Comparison of ENCODE assay signal across 21 cellular contexts in genomic region chr18:47730795-47731194, GRCh38.
DNase-seq lines count a peak whose midpoint lies in the region; ATAC-seq and TF ChIP-seq lines count a peak whose summit lies in the region.
"Had no signal": no experiment of that assay in that cellular context is flagged by ENCODE, and none has a peak within 500 bp of the region (broad histone marks: within the 10 kb centered on the region; RNA-seq: fewer than 3 reads in every experiment).

No MANE protein-coding gene starts in this region.

- H2AFZ ChIP-seq in OCI-LY3 (ENCODE audit: low read depth, low read length) = no peak overlapping the region

- H3K4me3 ChIP-seq in left ventricle myocardium inferior = no peak overlapping the region
- H3K4me3 ChIP-seq in OCI-LY3 (ENCODE audit: low read length) = no peak overlapping the region
- H3K4me3 ChIP-seq in fibroblast of mammary gland (ENCODE audit: control insufficient read depth, low read depth, low read length) = no peak overlapping the region
- H3K4me3 ChIP-seq: ascending aorta, uterus had no signal

- TF ChIP-seq CTCF in left ventricle myocardium inferior (IDR thresholded peaks at IDR 0.05; ENCODE audit: borderline replicate concordance) = no peak
- peak; percentile 56 for TF ChIP-seq CTCF in OCI-LY3 (IDR thresholded peaks at IDR 0.05; ENCODE audit: low read depth, low read length)
- TF ChIP-seq CTCF in fibroblast of mammary gland (conservative IDR thresholded peaks at IDR 0.05; ENCODE audit: control insufficient read depth, insufficient read depth, low read depth, low read length) = no peak

- H3K4me1 ChIP-seq in left ventricle myocardium inferior (no peaks in the 10 kb centered on the region), OCI-LY3 (ENCODE audit: low read length) (no peaks in the 10 kb centered on the region)
- H3K4me1 ChIP-seq: ascending aorta, uterus had no signal

- no peaks in the 10 kb centered on the region for H4K20me1 ChIP-seq in OCI-LY3 (ENCODE audit: insufficient read depth, low read length)

- no peak for ATAC-seq in HG03469 (IDR thresholded peaks at IDR 0.05; ENCODE audit: unreplicated experiment)

- H3K27me3 ChIP-seq in left ventricle myocardium inferior (ENCODE audit: low read depth) (peaks cover 98% of the 10 kb centered on the region), OCI-LY3 (ENCODE audit: low read depth, low read length) (peaks cover 23% of the 10 kb centered on the region)
- H3K27me3 ChIP-seq: ascending aorta, uterus had no signal

- no peaks in the 10 kb centered on the region for H3K79me2 ChIP-seq in OCI-LY3 (ENCODE audit: low read length)

- peak; percentile 26 for DNase-seq in cardiac septum (ENCODE audit: low spot score)
- no peak for DNase-seq in left ventricle myocardium inferior
- DNase-seq in fibroblast of mammary gland (ENCODE audit: low read depth) = peak; percentile 28
- DNase-seq in middle frontal gyrus (ENCODE audit: extremely low spot score, low spot score) = no peak
- no peak for DNase-seq in NCI-H128 (lab: John Stamatoyannopoulos, UW; ENCODE audit: unreplicated experiment)
- DNase-seq in stimulated activated CD4-positive, alpha-beta T cell treated with anti-CD3 and anti-CD28 coated beads, Interleukin-4, amount 100 ng/mL, for 4 hours = no peak
- DNase-seq: activated CD4-positive, CD25-positive, alpha-beta regulatory T cell treated with anti-CD3 and anti-CD28 coated beads, Interleukin-2, amount 50 U/mL, for 72 hours; activated CD8-positive, alpha-beta memory T cell treated with anti-CD3 and anti-CD28 coated beads, Interleukin-2, amount 50 U/mL, for 4 hours; activated naive CD4-positive, alpha-beta T cell; CD8-positive, alpha-beta memory T cell; cortex of kidney; DND-41; glutamatergic neuron; NCI-H2171 treated with DMSO at 0.1 percent for 48 hours; Right ventricle myocardium superior; T-helper 2 cell; uterus had no signal

- H3K36me3 ChIP-seq in left ventricle myocardium inferior (no peaks in the 10 kb centered on the region), OCI-LY3 (replicated peaks; ENCODE audit: low read depth, low read length) (no peaks in the 10 kb centered on the region)
- H3K36me3 ChIP-seq: ascending aorta, uterus had no signal

- no peak overlapping the region for H3K9ac ChIP-seq in OCI-LY3 (ENCODE audit: low read length)

- H3K4me2 ChIP-seq in OCI-LY3 (ENCODE audit: low read length) = no peak overlapping the region

- intact Hi-C loops in cardiac septum (cut with DNase I) (no loop called here), left ventricle myocardium inferior (cut with micrococcal nuclease) (no loop called here)

- no peaks in the 10 kb centered on the region for H3K9me3 ChIP-seq in left ventricle myocardium inferior (replicated peaks)
- no peaks in the 10 kb centered on the region for H3K9me3 ChIP-seq in OCI-LY3 (ENCODE audit: insufficient read depth, low read length)
- H3K9me3 ChIP-seq: ascending aorta, uterus had no signal

- H3K27ac ChIP-seq in left ventricle myocardium inferior (replicated peaks) (no peak overlapping the region), OCI-LY3 (ENCODE audit: low read length) (no peak overlapping the region)
- H3K27ac ChIP-seq: ascending aorta, epithelial cell of prostate, uterus had no signal

Comparison
In these comparisons a context has a peak if more than half of its experiments do, and no peak if none do; other contexts are left out.
1. DNase-seq: peak in cardiac septum (single experiment) and fibroblast of mammary gland (single experiment); none in left ventricle myocardium inferior (single experiment), middle frontal gyrus (single experiment), NCI-H128 (single experiment) and stimulated activated CD4-positive, alpha-beta T cell treated with anti-CD3 and anti-CD28 coated beads, Interleukin-4, amount 100 ng/mL, for 4 hours (0 of 2).